Comparison of ENCODE assay signal across 10 cellular contexts in genomic region chr16:88938933-88939813, GRCh38. TPM values are rescaled to one million over a fixed set of nuclear protein-coding genes. Genes with fewer than 3 reads are reported as not detected.
DNase-seq lines count a peak whose midpoint lies in the region; ATAC-seq, FAIRE-seq and TF ChIP-seq lines count a peak whose summit lies in the region.
"Had no signal": no experiment of that assay in that cellular context is flagged by ENCODE, and none has a peak within 500 bp of the region (broad histone marks: within the 10 kb centered on the region; RNA-seq: fewer than 3 reads in every experiment).

No MANE protein-coding gene starts in this region.

- no peak overlapping the region for H3K4me2 ChIP-seq in HepG2 (ENCODE audit: low read depth, low read length)

- H3K4me1 Mint-ChIP-seq in activated B cell treated with CpG ODN at 0.5 μM for 24 hours (peaks cover 60% of the 10 kb centered on the region), osteocyte (ENCODE audit: unreplicated experiment) (no peaks in the 10 kb centered on the region)

- H3K36me3 ChIP-seq in HepG2 (replicated peaks in 1 of 2; ENCODE audit: control insufficient read depth in 1 of 2, insufficient read depth in 2 of 2, low read length in 2 of 2) (no peaks in the 10 kb centered on the region), subcutaneous abdominal adipose tissue (ENCODE audit: control insufficient read depth in 5 of 5, insufficient read depth in 5 of 5, low read length in 5 of 5) (peaks cover 0 to 3% (median 0%) of the 10 kb centered on the region in 5 donors)

- H3K9me3 Mint-ChIP-seq in activated B cell treated with CpG ODN at 0.5 μM for 24 hours: no peaks in the 10 kb centered on the region
- H3K9me3 Mint-ChIP-seq in osteocyte (ENCODE audit: unreplicated experiment): no peaks in the 10 kb centered on the region

- H2AFZ ChIP-seq in HepG2 (ENCODE audit: low read length): no peak overlapping the region

- H3K4me3 ChIP-seq in HepG2 (replicated peaks in 1 of 3; ENCODE audit: insufficient read depth in 1 of 3, low read depth in 2 of 3, low read length in 3 of 3) (no peak overlapping the region), subcutaneous abdominal adipose tissue (ENCODE audit: low read depth in 1 of 5, low read length in 5 of 5) (peak overlapping the region; percentile 30 to 73 (median 65))

- H3K4me1 ChIP-seq in HepG2 (ENCODE audit: insufficient read depth, low read length): peaks cover 9% of the 10 kb centered on the region
- H3K4me1 ChIP-seq in subcutaneous abdominal adipose tissue (ENCODE audit: control insufficient read depth in 5 of 5, insufficient read depth in 5 of 5, low read length in 5 of 5): peaks cover 5 to 64% (median 61%) of the 10 kb centered on the region in 5 donors

- CTCF ChIA-PET in activated B cell treated with CpG ODN at 0.5 μM for 24 hours (lab: Charles Lee): no interaction called here
- CTCF ChIA-PET in HepG2 (lab: Yijun Ruan, JAX; ENCODE audit: low intra/inter-chr PET ratio, low total read pairs): no interaction called here

- peaks cover 64 to 86% of the 10 kb centered on the region in 2 experiments for H3K27me3 ChIP-seq in HepG2 (ENCODE audit: control insufficient read depth in 1 of 2, insufficient read depth in 2 of 2, low read length in 2 of 2)
- peaks cover 13 to 46% (median 26%) of the 10 kb centered on the region in 5 donors for H3K27me3 ChIP-seq in subcutaneous abdominal adipose tissue (ENCODE audit: control insufficient read depth in 5 of 5, insufficient read depth in 4 of 5, low read length in 5 of 5)

- peaks cover 19% of the 10 kb centered on the region; the same call in 1 of the 2 replicates for H4K20me1 ChIP-seq in HepG2 (ENCODE audit: insufficient read depth, low read length)

- H3K79me2 ChIP-seq in HepG2 (ENCODE audit: insufficient read depth, low read length): no peaks in the 10 kb centered on the region

- DNase-seq in GM12892 (ENCODE audit: insufficient read length): no peak
- DNase-seq in activated B cell treated with CpG ODN at 0.5 μM for 24 hours: no peak
- no peak for DNase-seq in HepG2 (ENCODE audit: low spot score)
- no peak for DNase-seq in COLO829 (ENCODE audit: low spot score)
- DNase-seq in osteocyte (ENCODE audit: extremely low spot score, unreplicated experiment): no peak
- DNase-seq: trophoblast cell had no signal

- no peak for TF ChIP-seq EP300 in HepG2 (IDR thresholded peaks at IDR 0.05; ENCODE audit: low read depth in 2 of 2, low read length in 2 of 2)
- no peak for TF ChIP-seq EP300 in HepG2 (CRISPR knock-in tag; IDR thresholded peaks at IDR 0.05; ENCODE audit: borderline replicate concordance)

- H3K27ac Mint-ChIP-seq in activated B cell treated with CpG ODN at 0.5 μM for 24 hours: peak overlapping the region; percentile 52
- no peak overlapping the region for H3K27ac Mint-ChIP-seq in osteocyte (ENCODE audit: unreplicated experiment)

- peaks cover 2% of the 10 kb centered on the region for H3K36me3 Mint-ChIP-seq in activated B cell treated with CpG ODN at 0.5 μM for 24 hours (ENCODE audit: low read depth)
- H3K36me3 Mint-ChIP-seq in osteocyte (ENCODE audit: unreplicated experiment): no peaks in the 10 kb centered on the region

- no peak for TF ChIP-seq RAD21 in HepG2 (CRISPR knock-in tag; IDR thresholded peaks at IDR 0.05)

- peak; percentile 58 for FAIRE-seq in GM12892 (lab: Jason Lieb, UNC)
- no peak for FAIRE-seq in HepG2 (lab: Jason Lieb, UNC)

- H3K27ac ChIP-seq in HepG2 (ENCODE audit: extremely low read length, insufficient read depth, low read length) (no peak overlapping the region), subcutaneous abdominal adipose tissue (ENCODE audit: low read depth, low read length) (peak overlapping the region; percentile 16)
- H3K27ac ChIP-seq: RWPE1 had no signal

- H3K4me3 Mint-ChIP-seq in activated B cell treated with CpG ODN at 0.5 μM for 24 hours (peak overlapping the region; percentile 85), osteocyte (ENCODE audit: unreplicated experiment) (no peak overlapping the region)

- BruUV-seq in HepG2 (replicated peaks; lab: Mats Ljungman, UMichigan): no TSS peak

- WGBS in HepG2 (ENCODE audit: low lambda C conversion rate): 33% methylated on average over 28 of the region's 36 CpGs

- ATAC-seq in activated B cell treated with CpG ODN at 0.5 μM for 24 hours (ENCODE audit: low read depth): no peak
- ATAC-seq in HepG2: no peak
- ATAC-seq in GM21390 (IDR thresholded peaks at IDR 0.05; ENCODE audit: unreplicated experiment): no peak
- no peak for ATAC-seq in activated CD4-positive, CD25-positive, alpha-beta regulatory T cell treated with anti-CD3 and anti-CD28 coated beads, Interleukin-2, amount 50 U/mL, for 24 hours

- in situ Hi-C loops in HepG2 (cut with HindIII; ENCODE audit: extremely low pct_ligation_motif_present, low pct_unique_long_range_greater_than_20kb): loop anchor here (5.0 kb wide), 1 partner anchor 228 kb away; no protein-coding TSS in a partner anchor

- H3K9ac ChIP-seq in HepG2 (ENCODE audit: insufficient read depth, low read depth, low read length): no peak overlapping the region
- H3K9ac ChIP-seq in subcutaneous abdominal adipose tissue (ENCODE audit: low read length in 5 of 5): peak overlapping the region in 2 of 5 donors; percentile 59 to 75

- no peaks in the 10 kb centered on the region for H3K27me3 Mint-ChIP-seq in activated B cell treated with CpG ODN at 0.5 μM for 24 hours
- peaks cover 22% of the 10 kb centered on the region for H3K27me3 Mint-ChIP-seq in osteocyte (ENCODE audit: unreplicated experiment)

- POLR2A ChIA-PET in activated B cell treated with CpG ODN at 0.5 μM for 24 hours (lab: Charles Lee) (interaction anchor here (0.6 to 1.1 kb wide), 3 partner anchors 9 to 121 kb away, joined by 3 to 4 read pairs (median 3); no protein-coding TSS in a partner anchor), HepG2 (lab: Yijun Ruan, JAX) (no interaction called here)

- TF ChIP-seq POLR2A in GM12892 (IDR thresholded peaks at IDR 0.05; ENCODE audit: low read depth, low read length) (peak; percentile 28; the same call in 1 of the 2 replicates), HepG2 (IDR thresholded peaks at IDR 0.05; ENCODE audit: insufficient read depth in 1 of 2, low read depth in 2 of 2, low read length in 2 of 2) (no peak)

- intact Hi-C loops in activated B cell treated with CpG ODN at 0.5 μM for 24 hours (cut with micrococcal nuclease) (loop anchor here (5.0 kb wide), 2 partner anchors 158 to 202 kb away; no protein-coding TSS in a partner anchor), HepG2 (cut with micrococcal nuclease; ENCODE audit: unreplicated experiment) (no loop called here)

- TF ChIP-seq CTCF in activated B cell treated with CpG ODN at 0.5 μM for 24 hours (IDR thresholded peaks at IDR 0.05) (no peak), HepG2 (CRISPR knock-in tag; IDR thresholded peaks at IDR 0.05) (no peak), osteocyte (IDR thresholded peaks at IDR 0.05) (no peak)

- no peaks in the 10 kb centered on the region for H3K9me3 ChIP-seq in HepG2 (ENCODE audit: low read length)
- H3K9me3 ChIP-seq in subcutaneous abdominal adipose tissue (ENCODE audit: control insufficient read depth in 5 of 5, low read length in 5 of 5): no peaks in the 10 kb centered on the region

TF ChIP-seq in HepG2, 621 proteins besides CTCF, POLR2A, EP300 and RAD21:
- TF ChIP-seq EZH2 (conservative IDR thresholded peaks at IDR 0.05; ENCODE audit: low read depth, low read length) (0 out of 2 replicates have a peak, but pooled peaks have one; percentile 2), ZFP36 (IDR thresholded peaks at IDR 0.05; ENCODE audit: borderline replicate concordance, low read depth, low read length, partially characterized antibody) (no peak), FOXO4 (CRISPR knock-in tag; conservative IDR thresholded peaks at IDR 0.05) (0 out of 2 replicates have a peak, but pooled peaks have one; percentile 62)
TF ChIP-seq in HepG2: peak in this region for 2.

RNA-seq across cellular contexts. Expression of gene CBFA2T3, which starts 37.8 kb away (rescaled TPM):
- 5.5 TPM for polyA plus RNA-seq in GM12892 (2012; ENCODE audit: missing spikeins)
- total RNA-seq in activated B cell treated with CpG ODN at 0.5 μM for 24 hours: 50.8 and 63.3 TPM in 2 replicates
- not detected in 2 replicates for total RNA-seq in HepG2 (2016; rRNA removed; fragmentation: Illumina TruSeq; extraction: Trizol)
- not detected in 2 replicates for total RNA-seq in HepG2 (2016; cell fraction: cytosol; rRNA removed; fragmentation: Illumina TruSeq; extraction: Trizol; ENCODE audit: low read depth)
- total RNA-seq in HepG2 (2016; cell fraction: insoluble cytoplasmic fraction; rRNA removed; fragmentation: Illumina TruSeq; extraction: Trizol): not detected in 2 replicates
- total RNA-seq in HepG2 (2016; cell fraction: membrane; rRNA removed; fragmentation: Illumina TruSeq; extraction: Trizol): not detected in 2 replicates
- total RNA-seq in HepG2 (2016; cell fraction: nucleus; rRNA removed; fragmentation: Illumina TruSeq; extraction: Trizol): not detected in 2 replicates
- 0.05 and 0.09 TPM in 2 replicates for polyA plus RNA-seq in HepG2 (2011; rRNA removed)
- polyA plus RNA-seq in HepG2 (2011; cell fraction: cytosol; rRNA removed): 0.04 TPM in 1 of 2 replicates, not detected in the other
- not detected in 2 replicates for polyA plus RNA-seq in HepG2 (2011; cell fraction: nucleus; rRNA removed)
- 0.07 TPM in 1 of 2 replicates, not detected in the other for polyA plus RNA-seq in HepG2 (2012)
- not detected in 2 replicates for polyA plus RNA-seq in HepG2 (2016; cell fraction: cytosol; fragmentation: Illumina TruSeq; extraction: Trizol; ENCODE audit: low read depth)
- not detected in 2 replicates for polyA plus RNA-seq in HepG2 (2016; cell fraction: insoluble cytoplasmic fraction; fragmentation: Illumina TruSeq; extraction: Trizol; ENCODE audit: low read depth)
- polyA plus RNA-seq in HepG2 (2016; cell fraction: membrane; fragmentation: Illumina TruSeq; extraction: Trizol; ENCODE audit: low read depth): not detected in 2 replicates
- polyA plus RNA-seq in HepG2 (2016; cell fraction: nucleus; fragmentation: Illumina TruSeq; extraction: Trizol; ENCODE audit: insufficient read depth, low read depth): 0.11 TPM in 1 of 2 replicates, not detected in the other
- polyA minus RNA-seq in HepG2 (2011; rRNA and poly(A)+ RNA removed; ENCODE audit: low replicate concordance): 0.19 and 0.60 TPM in 2 replicates
- not detected in 2 replicates for polyA minus RNA-seq in HepG2 (2011; cell fraction: cytosol; rRNA and poly(A)+ RNA removed)
- not detected in 2 replicates for polyA minus RNA-seq in HepG2 (2011; cell fraction: nucleus; rRNA and poly(A)+ RNA removed)
- total RNA-seq in osteocyte: not detected in 2 replicates

Comparison
In these comparisons a context has a peak if more than half of its experiments do, and no peak if none do; other contexts are left out.
1. H3K4me3 ChIP-seq: peak in subcutaneous abdominal adipose tissue (5 of 5); none in HepG2 (0 of 3).
2. RNA of gene CBFA2T3, which starts 37.8 kb away (total RNA-seq): 50.8 to 63.3 TPM in activated B cell treated with CpG ODN at 0.5 μM for 24 hours; not detected in osteocyte and not detected in HepG2; every median in the first group is over 10 times any median in the second.